10 cellular contexts compared by ENCODE assay signal in genomic region chr10:101287922-101288638, GRCh38. TPM values are rescaled to one million over a fixed set of nuclear protein-coding genes. Genes with fewer than 3 reads are reported as not detected.
A peak's percentile ranks its signal among the peaks of the same experiment; 100 is the strongest.
DNase-seq lines count a peak whose midpoint lies in the region; TF ChIP-seq lines count a peak whose summit lies in the region.
"Had no signal": no experiment of that assay in that cellular context is flagged by ENCODE, and none has a peak within 500 bp of the region (broad histone marks: within the 10 kb centered on the region; RNA-seq: fewer than 3 reads in every experiment).

No MANE protein-coding gene starts in this region.

- WGBS in hepatocyte (ENCODE audit: low lambda C conversion rate, missing lambda C conversion rate) = 37% methylated on average over 7 of the region's 7 CpGs

- intact Hi-C loops in activated CD4-positive, alpha-beta T cell treated with anti-CD3 and anti-CD28 coated beads, Interleukin-2, amount 10 ng/mL, durations not matched to agents 24 days and 14 days (cut with micrococcal nuclease) = no loop called here

- H3K9me3 ChIP-seq in AG04450 (ENCODE audit: control insufficient read depth, insufficient read depth, low read length) (no peaks in the 10 kb centered on the region), SJCRH30 (replicated peaks) (no peaks in the 10 kb centered on the region), hepatocyte (ENCODE audit: low read depth) (no peaks in the 10 kb centered on the region)

- no peaks in the 10 kb centered on the region for H3K9me2 ChIP-seq in hepatocyte (replicated peaks; ENCODE audit: insufficient read depth)

- DNase-seq in AG04450 (ENCODE audit: low read depth, low spot score) = no peak
- DNase-seq in HEK293T (ENCODE audit: extremely low spot score) = peak; percentile 57
- DNase-seq in SJCRH30 = peak; percentile 74 to 82
- DNase-seq in hepatocyte (ENCODE audit: low spot score) = no peak
- no peak for DNase-seq in DMS153 treated with DMSO at 0.1 percent for 48 hours (lab: John Stamatoyannopoulos, UW; ENCODE audit: unreplicated experiment)
- no peak for DNase-seq in superior temporal gyrus (ENCODE audit: extremely low spot score)
- no peak for DNase-seq in NCI-H345 treated with DMSO at 0.1 percent for 48 hours (lab: John Stamatoyannopoulos, UW; ENCODE audit: unreplicated experiment)
- DNase-seq in activated CD4-positive, alpha-beta T cell treated with anti-CD3 and anti-CD28 coated beads, Interleukin-2, amount 10 ng/mL, durations not matched to agents 24 days and 14 days = no peak
- DNase-seq: left ventricle myocardium superior had no signal

- H3K27ac Mint-ChIP-seq in activated CD4-positive, alpha-beta T cell treated with anti-CD3 and anti-CD28 coated beads, Interleukin-2, amount 10 ng/mL, durations not matched to agents 24 days and 14 days = no peak overlapping the region

- no peak overlapping the region for H3K4me3 ChIP-seq in AG04450 (ENCODE audit: low read depth, low read length)
- H3K4me3 ChIP-seq in SJCRH30 = no peak overlapping the region
- H3K4me3 ChIP-seq in hepatocyte = no peak overlapping the region

- CTCF ChIA-PET in AG04450 (lab: Charles Lee) (interaction anchor here (0.6 to 6.4 kb wide), 10 partner anchors 9 to 950 kb away, joined by 3 to 79 read pairs (median 4); no protein-coding TSS in a partner anchor), HEK293T (lab: Yijun Ruan, JAX) (interaction anchor here (0.6 to 7.5 kb wide), 21 partner anchors 9 to 553 kb away, joined by 3 to 79 read pairs (median 4); no protein-coding TSS in a partner anchor)

- peaks cover 77% of the 10 kb centered on the region for H3K27me3 Mint-ChIP-seq in activated CD4-positive, alpha-beta T cell treated with anti-CD3 and anti-CD28 coated beads, Interleukin-2, amount 10 ng/mL, durations not matched to agents 24 days and 14 days

- H3K9me3 Mint-ChIP-seq in activated CD4-positive, alpha-beta T cell treated with anti-CD3 and anti-CD28 coated beads, Interleukin-2, amount 10 ng/mL, durations not matched to agents 24 days and 14 days = no peaks in the 10 kb centered on the region

- POLR2A ChIA-PET in AG04450 (lab: Yijun Ruan, JAX) (no interaction called here), HEK293T (lab: Yijun Ruan, JAX) (interaction anchor here (0.6 to 1.2 kb wide), 2 partner anchors 20 to 57 kb away, joined by 3 read pairs; no protein-coding TSS in a partner anchor)

- H3K4me1 Mint-ChIP-seq in activated CD4-positive, alpha-beta T cell treated with anti-CD3 and anti-CD28 coated beads, Interleukin-2, amount 10 ng/mL, durations not matched to agents 24 days and 14 days = peaks cover 4% of the 10 kb centered on the region

- H3K36me3 Mint-ChIP-seq in activated CD4-positive, alpha-beta T cell treated with anti-CD3 and anti-CD28 coated beads, Interleukin-2, amount 10 ng/mL, durations not matched to agents 24 days and 14 days (ENCODE audit: low read depth) = no peaks in the 10 kb centered on the region

- H2AFZ ChIP-seq in hepatocyte = no peak overlapping the region

- no peaks in the 10 kb centered on the region for H3K79me2 ChIP-seq in hepatocyte

- H4K20me1 ChIP-seq in hepatocyte (ENCODE audit: insufficient read depth, poor library complexity, severe bottlenecking) = no peaks in the 10 kb centered on the region

- TF ChIP-seq CTCF in AG04450 (IDR thresholded peaks at IDR 0.05; ENCODE audit: low read depth, low read length) (peak; percentile 52), hepatocyte (IDR thresholded peaks at IDR 0.05; ENCODE audit: poor library complexity) (peak; percentile 13)

- H3K27me3 ChIP-seq in AG04450 (ENCODE audit: control insufficient read depth, insufficient read depth, low read length) = peaks cover 87% of the 10 kb centered on the region
- H3K27me3 ChIP-seq in SJCRH30 = no peaks in the 10 kb centered on the region
- H3K27me3 ChIP-seq in hepatocyte = peaks cover 93% of the 10 kb centered on the region

- H3K36me3 ChIP-seq in SJCRH30 (no peaks in the 10 kb centered on the region), hepatocyte (replicated peaks; ENCODE audit: insufficient read depth, low read depth) (no peaks in the 10 kb centered on the region)

- H3K4me1 ChIP-seq in SJCRH30 (peaks cover 46% of the 10 kb centered on the region), hepatocyte (ENCODE audit: insufficient read depth) (peaks cover 18% of the 10 kb centered on the region)

- no peak overlapping the region for H3K4me3 Mint-ChIP-seq in activated CD4-positive, alpha-beta T cell treated with anti-CD3 and anti-CD28 coated beads, Interleukin-2, amount 10 ng/mL, durations not matched to agents 24 days and 14 days

- H3K4me2 ChIP-seq in hepatocyte = no peak overlapping the region

- H3K27ac ChIP-seq in AG04450 (ENCODE audit: low read depth, low read length) (no peak overlapping the region), SJCRH30 (no peak overlapping the region), hepatocyte (no peak overlapping the region)

TF ChIP-seq in HEK293T, 16 proteins besides CTCF, POLR2A, EP300 and RAD21:
- TF ChIP-seq SP1 (IDR thresholded peaks at IDR 0.05) = no peak
- no peak for TF ChIP-seq TARDBP (IDR thresholded peaks at IDR 0.05)

RNA-seq across cellular contexts. Expression of gene LBX1, which starts 58.8 kb away (rescaled TPM):
- polyA plus RNA-seq in AG04450 (2011; rRNA removed) (not detected in 2 replicates), hepatocyte (0.33 TPM in 1 of 2 replicates, not detected in the other)
- polyA minus RNA-seq in AG04450 (2011; rRNA and poly(A)+ RNA removed) = not detected in 2 replicates
- total RNA-seq in SJCRH30 (2014; rRNA removed; shearing (Covaris generic)) = 13.5 and 13.7 TPM in 2 replicates
- not detected in 2 replicates for total RNA-seq in hepatocyte
- not detected in 2 replicates for total RNA-seq in activated CD4-positive, alpha-beta T cell treated with anti-CD3 and anti-CD28 coated beads, Interleukin-2, amount 10 ng/mL, durations not matched to agents 24 days and 14 days
- total RNA-seq: left ventricle myocardium superior; T-helper 1 cell treated with Interleukin-12 subunit alpha and Interleukin-12 subunit beta and Interleukin-4 antibody, amounts not matched to agents 30 ng/mL and 1 ng/mL, for 36 hours had no signal

Comparison
In these comparisons a context has a peak if more than half of its experiments do, and no peak if none do; other contexts are left out.
1. DNase-seq: peak in HEK293T (single experiment) and SJCRH30 (2 of 2); none in AG04450 (single experiment), hepatocyte (single experiment), DMS153 treated with DMSO at 0.1 percent for 48 hours (single experiment), superior temporal gyrus (single experiment), NCI-H345 treated with DMSO at 0.1 percent for 48 hours (single experiment) and activated CD4-positive, alpha-beta T cell treated with anti-CD3 and anti-CD28 coated beads, Interleukin-2, amount 10 ng/mL, durations not matched to agents 24 days and 14 days (single experiment).
2. RNA of gene LBX1, which starts 58.8 kb away (total RNA-seq): 13.5 to 13.7 TPM in SJCRH30; not detected in hepatocyte and not detected in activated CD4-positive, alpha-beta T cell treated with anti-CD3 and anti-CD28 coated beads, Interleukin-2, amount 10 ng/mL, durations not matched to agents 24 days and 14 days; every median in the first group is over 10 times any median in the second.